In the genomic region with DNA sequence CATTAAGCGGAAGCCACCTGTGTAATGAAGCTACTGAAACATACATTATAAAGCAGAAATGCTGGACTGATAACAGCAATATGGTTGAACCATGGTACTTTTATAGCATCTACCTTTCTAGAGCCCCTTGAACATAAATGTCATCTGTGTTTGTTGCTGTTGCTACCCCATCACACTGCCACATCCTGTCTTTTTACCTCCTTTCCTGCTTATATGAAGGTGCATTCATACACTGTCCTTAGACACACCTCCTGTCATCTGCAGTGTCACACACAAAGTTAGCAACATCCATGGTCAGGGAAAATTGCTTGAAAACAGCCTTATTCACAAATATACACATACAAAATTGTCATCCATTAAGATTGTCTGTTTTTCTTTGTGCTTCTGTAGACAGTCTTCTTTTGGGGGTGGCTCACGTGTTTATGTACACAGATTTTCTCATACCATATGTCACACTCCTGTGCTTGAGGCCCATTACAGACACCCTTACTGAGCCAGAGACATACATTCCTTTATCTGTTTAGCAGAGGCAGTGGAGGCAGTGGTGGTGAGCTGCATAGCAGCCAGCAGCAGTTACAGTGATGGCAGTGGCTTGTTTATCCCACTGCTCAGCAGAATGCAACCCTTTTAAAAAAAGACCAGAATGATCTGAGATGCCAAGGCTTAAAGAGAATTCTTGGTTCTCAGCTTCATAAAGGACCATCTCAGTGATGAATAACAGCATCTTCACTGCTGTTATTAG, we compare ENCODE assay signal across 16 cellular contexts. TPM values are rescaled to one million over a fixed set of nuclear protein-coding genes. Genes with fewer than 3 reads are reported as not detected.
DNase-seq lines count a peak whose midpoint lies in the region; ATAC-seq and TF ChIP-seq lines count a peak whose summit lies in the region.
"Had no signal": no experiment of that assay in that cellular context is flagged by ENCODE, and none has a peak within 500 bp of the region (broad histone marks: within the 10 kb centered on the region; RNA-seq: fewer than 3 reads in every experiment).

No MANE protein-coding gene starts in this region.

- H3F3A ChIP-seq in GM23338 (replicated peaks; ENCODE audit: low read depth), result no peaks in the 10 kb centered on the region

- H4K20me1 ChIP-seq in GM23338 (replicated peaks; ENCODE audit: insufficient read depth), result no peaks in the 10 kb centered on the region; the same call in 1 of the 2 replicates

- no peaks in the 10 kb centered on the region for H3K9me3 Mint-ChIP-seq in activated T-cell treated with anti-CD3 and anti-CD28 coated beads, Interleukin-2, amount 50 U/mL, for 24 hours
- no peaks in the 10 kb centered on the region for H3K9me3 Mint-ChIP-seq in GM23338
- no peaks in the 10 kb centered on the region for H3K9me3 Mint-ChIP-seq in activated CD8-positive, alpha-beta T cell treated with anti-CD3 and anti-CD28 coated beads, Interleukin-2, amount 10 ng/mL, durations not matched to agents 7 days and 5 days (ENCODE audit: insufficient read depth)
- H3K9me3 Mint-ChIP-seq in stimulated activated effector memory CD8-positive, alpha-beta T cell treated with anti-CD3 and anti-CD28 coated beads, Interleukin-12 subunit alpha, Interleukin-12 subunit beta, amount 100 ng/mL, for 72 hours, result no peaks in the 10 kb centered on the region

- no peaks in the 10 kb centered on the region; the same call in 1 of the 2 replicates for H3K79me2 ChIP-seq in GM23338 (replicated peaks; ENCODE audit: insufficient read depth)

- TF ChIP-seq CTCF in GM23338 (conservative IDR thresholded peaks at IDR 0.05; ENCODE audit: low read depth in 2 of 2), result no peak

- peaks cover 6% of the 10 kb centered on the region for H3K36me3 Mint-ChIP-seq in activated T-cell treated with anti-CD3 and anti-CD28 coated beads, Interleukin-2, amount 50 U/mL, for 24 hours (ENCODE audit: low read depth)
- peaks cover 2% of the 10 kb centered on the region; the same call in 1 of the 3 replicates for H3K36me3 Mint-ChIP-seq in GM23338 (ENCODE audit: low read depth)
- H3K36me3 Mint-ChIP-seq in activated CD8-positive, alpha-beta T cell treated with anti-CD3 and anti-CD28 coated beads, Interleukin-2, amount 10 ng/mL, durations not matched to agents 7 days and 5 days (ENCODE audit: low read depth), result no peaks in the 10 kb centered on the region
- H3K36me3 Mint-ChIP-seq in stimulated activated effector memory CD8-positive, alpha-beta T cell treated with anti-CD3 and anti-CD28 coated beads, Interleukin-12 subunit alpha, Interleukin-12 subunit beta, amount 100 ng/mL, for 72 hours, result peaks cover 16% of the 10 kb centered on the region

- no peaks in the 10 kb centered on the region for H3K9me2 ChIP-seq in GM23338 (ENCODE audit: insufficient read depth)
- H3K9me2 ChIP-seq: SK-N-SH had no signal

- peak overlapping the region; percentile 10 for H3K27ac Mint-ChIP-seq in activated T-cell treated with anti-CD3 and anti-CD28 coated beads, Interleukin-2, amount 50 U/mL, for 24 hours
- peak overlapping the region; percentile 18; the same call in 1 of the 2 replicates for H3K27ac Mint-ChIP-seq in GM23338
- peak overlapping the region; percentile 22 for H3K27ac Mint-ChIP-seq in activated CD8-positive, alpha-beta T cell treated with anti-CD3 and anti-CD28 coated beads, Interleukin-2, amount 10 ng/mL, durations not matched to agents 7 days and 5 days
- H3K27ac Mint-ChIP-seq in stimulated activated effector memory CD8-positive, alpha-beta T cell treated with anti-CD3 and anti-CD28 coated beads, Interleukin-12 subunit alpha, Interleukin-12 subunit beta, amount 100 ng/mL, for 72 hours, result peak overlapping the region; percentile 32

- no peak overlapping the region for H3K27ac ChIP-seq in GM23338 (ENCODE audit: low read depth)
- H3K27ac ChIP-seq: A549, C4-2B had no signal

- H3K4me1 ChIP-seq in GM23338 (ENCODE audit: insufficient read depth), result no peaks in the 10 kb centered on the region

- H3K4me2 ChIP-seq in GM23338, result no peak overlapping the region
- H3K4me2 ChIP-seq: A549, SK-N-SH had no signal

- CTCF ChIA-PET in activated CD8-positive, alpha-beta T cell treated with anti-CD3 and anti-CD28 coated beads, Interleukin-2, amount 10 ng/mL, durations not matched to agents 7 days and 5 days (lab: Charles Lee), result interaction anchor here (1.2 to 2.9 kb wide), 4 partner anchors 12 to 145 kb away, joined by 3 to 17 read pairs (median 7); no protein-coding TSS in a partner anchor

- ATAC-seq in GM23338, result peak; percentile 61
- ATAC-seq in activated CD8-positive, alpha-beta T cell treated with anti-CD3 and anti-CD28 coated beads, Interleukin-2, amount 10 ng/mL, durations not matched to agents 7 days and 5 days, result peak; percentile 64
- no peak for ATAC-seq in stimulated activated effector memory CD8-positive, alpha-beta T cell treated with anti-CD3 and anti-CD28 coated beads, Interleukin-12 subunit alpha, Interleukin-12 subunit beta, amount 100 ng/mL, for 72 hours
- no peak for ATAC-seq in GM19324 (IDR thresholded peaks at IDR 0.05; ENCODE audit: low FRiP score, unreplicated experiment)
- ATAC-seq: A549, Panc1, Right ventricle myocardium inferior had no signal

- no peak overlapping the region for H2AFZ ChIP-seq in GM23338

- POLR2A ChIA-PET in activated CD8-positive, alpha-beta T cell treated with anti-CD3 and anti-CD28 coated beads, Interleukin-2, amount 10 ng/mL, durations not matched to agents 7 days and 5 days (lab: Charles Lee), result no interaction called here

- H3K4me1 Mint-ChIP-seq in activated T-cell treated with anti-CD3 and anti-CD28 coated beads, Interleukin-2, amount 50 U/mL, for 24 hours (ENCODE audit: low read depth), result peaks cover 38% of the 10 kb centered on the region
- H3K4me1 Mint-ChIP-seq in GM23338, result peaks cover 6% of the 10 kb centered on the region
- peaks cover 11% of the 10 kb centered on the region for H3K4me1 Mint-ChIP-seq in activated CD8-positive, alpha-beta T cell treated with anti-CD3 and anti-CD28 coated beads, Interleukin-2, amount 10 ng/mL, durations not matched to agents 7 days and 5 days (ENCODE audit: low read depth)
- H3K4me1 Mint-ChIP-seq in stimulated activated effector memory CD8-positive, alpha-beta T cell treated with anti-CD3 and anti-CD28 coated beads, Interleukin-12 subunit alpha, Interleukin-12 subunit beta, amount 100 ng/mL, for 72 hours, result peaks cover 28% of the 10 kb centered on the region

- no peaks in the 10 kb centered on the region for H3K27me3 ChIP-seq in GM23338 (ENCODE audit: insufficient read depth)

- H3K36me3 ChIP-seq in GM23338 (ENCODE audit: insufficient read depth), result peaks cover under 1% of the 10 kb centered on the region; the same call in 1 of the 2 replicates

- DNase-seq in activated T-cell treated with anti-CD3 and anti-CD28 coated beads, Interleukin-2, amount 50 U/mL, for 24 hours, result no peak
- DNase-seq in activated T-cell treated with anti-CD3 and anti-CD28 coated beads for 4 hours, result no peak
- DNase-seq in GM23338 (ENCODE audit: low spot score), result no peak
- peak; percentile 35 for DNase-seq in activated CD8-positive, alpha-beta T cell treated with anti-CD3 and anti-CD28 coated beads, Interleukin-2, amount 10 ng/mL, durations not matched to agents 7 days and 5 days
- DNase-seq in stimulated activated effector memory CD8-positive, alpha-beta T cell treated with anti-CD3 and anti-CD28 coated beads, Interleukin-12 subunit alpha, Interleukin-12 subunit beta, amount 100 ng/mL, for 72 hours (ENCODE audit: low spot score in 2 of 2), result no peak
- no peak for DNase-seq in COR-L47 (lab: John Stamatoyannopoulos, UW)
- DNase-seq in NK-92 (lab: John Stamatoyannopoulos, UW; ENCODE audit: unreplicated experiment), result no peak
- DNase-seq: Calu3, DMS79 treated with DMSO at 0.1 percent for 48 hours, NCI-H2107, SK-N-SH had no signal

- no peak overlapping the region for H3K4me3 Mint-ChIP-seq in activated T-cell treated with anti-CD3 and anti-CD28 coated beads, Interleukin-2, amount 50 U/mL, for 24 hours
- H3K4me3 Mint-ChIP-seq in GM23338, result no peak overlapping the region
- no peak overlapping the region for H3K4me3 Mint-ChIP-seq in activated CD8-positive, alpha-beta T cell treated with anti-CD3 and anti-CD28 coated beads, Interleukin-2, amount 10 ng/mL, durations not matched to agents 7 days and 5 days
- no peak overlapping the region for H3K4me3 Mint-ChIP-seq in stimulated activated effector memory CD8-positive, alpha-beta T cell treated with anti-CD3 and anti-CD28 coated beads, Interleukin-12 subunit alpha, Interleukin-12 subunit beta, amount 100 ng/mL, for 72 hours

- no peak overlapping the region for H3K4me3 ChIP-seq in GM23338
- H3K4me3 ChIP-seq: A549 had no signal

- no peaks in the 10 kb centered on the region for H3K27me3 Mint-ChIP-seq in activated T-cell treated with anti-CD3 and anti-CD28 coated beads, Interleukin-2, amount 50 U/mL, for 24 hours
- H3K27me3 Mint-ChIP-seq in GM23338 (ENCODE audit: insufficient read depth, low read depth, poor library complexity), result no peaks in the 10 kb centered on the region
- H3K27me3 Mint-ChIP-seq in activated CD8-positive, alpha-beta T cell treated with anti-CD3 and anti-CD28 coated beads, Interleukin-2, amount 10 ng/mL, durations not matched to agents 7 days and 5 days (ENCODE audit: low read depth), result no peaks in the 10 kb centered on the region

TF ChIP-seq in GM23338, 12 proteins besides CTCF, POLR2A, EP300 and RAD21 (continues in another document):
- TF ChIP-seq STAT1 (IDR thresholded peaks at IDR 0.05; ENCODE audit: unreplicated experiment) (no peak), EZH2phosphoT487 (IDR thresholded peaks at IDR 0.05; ENCODE audit: unreplicated experiment) (no peak), POLR2AphosphoS5 (IDR thresholded peaks at IDR 0.05; ENCODE audit: low read depth) (no peak)

RNA-seq across cellular contexts. Expression of a gene that starts 25.9 kb away (rescaled TPM):
- 78.4 and 79.9 TPM in 2 replicates for total RNA-seq in GM23338 (2014; rRNA removed; shearing (Covaris generic))
- 63.1 and 66.7 TPM in 2 replicates for polyA plus RNA-seq in GM23338 (2016; fragmentation: Nextera tagmentation; extraction: Ambion mirVana)
- total RNA-seq in activated CD8-positive, alpha-beta T cell treated with anti-CD3 and anti-CD28 coated beads, Interleukin-2, amount 10 ng/mL, durations not matched to agents 7 days and 5 days, result 100 to 1,000 TPM; 121 to 128 TPM

RNA-seq across cellular contexts. Expression of a gene that starts 26.1 kb away (rescaled TPM):
- total RNA-seq in GM23338 (2014; rRNA removed; shearing (Covaris generic)), result 17.4 and 17.8 TPM in 2 replicates
- polyA plus RNA-seq in GM23338 (2016; fragmentation: Nextera tagmentation; extraction: Ambion mirVana), result 175 and 190 TPM in 2 replicates
- 10 to 100 TPM; 21.3 to 22.6 TPM for total RNA-seq in activated CD8-positive, alpha-beta T cell treated with anti-CD3 and anti-CD28 coated beads, Interleukin-2, amount 10 ng/mL, durations not matched to agents 7 days and 5 days

RNA-seq across cellular contexts. Expression of a gene that starts 26.3 kb away (rescaled TPM):
- 47.8 and 64.5 TPM in 2 replicates for total RNA-seq in GM23338 (2014; rRNA removed; shearing (Covaris generic))
- 41.8 and 46.8 TPM in 2 replicates for polyA plus RNA-seq in GM23338 (2016; fragmentation: Nextera tagmentation; extraction: Ambion mirVana)
- 10 to 100 TPM; 43.0 to 44.0 TPM for total RNA-seq in activated CD8-positive, alpha-beta T cell treated with anti-CD3 and anti-CD28 coated beads, Interleukin-2, amount 10 ng/mL, durations not matched to agents 7 days and 5 days

RNA-seq across cellular contexts. Expression of a gene that starts 47.0 kb away (rescaled TPM):
- 1.0 and 1.4 TPM in 2 replicates for total RNA-seq in GM23338 (2014; rRNA removed; shearing (Covaris generic))
- polyA plus RNA-seq in GM23338 (2016; fragmentation: Nextera tagmentation; extraction: Ambion mirVana), result 0.44 and 0.54 TPM in 2 replicates
- total RNA-seq in activated CD8-positive, alpha-beta T cell treated with anti-CD3 and anti-CD28 coated beads, Interleukin-2, amount 10 ng/mL, durations not matched to agents 7 days and 5 days, result under 1 TPM in 1 of 2 experiments, not detected in 1; 0.10 TPM
- total RNA-seq: Right ventricle myocardium inferior had no signal

Comparison
In these comparisons a context has a peak if more than half of its experiments do, and no peak if none do; other contexts are left out.
1. ATAC-seq: peak in GM23338 (single experiment) and activated CD8-positive, alpha-beta T cell treated with anti-CD3 and anti-CD28 coated beads, Interleukin-2, amount 10 ng/mL, durations not matched to agents 7 days and 5 days (single experiment); none in stimulated activated effector memory CD8-positive, alpha-beta T cell treated with anti-CD3 and anti-CD28 coated beads, Interleukin-12 subunit alpha, Interleukin-12 subunit beta, amount 100 ng/mL, for 72 hours (single experiment) and GM19324 (single experiment).
2. Peak in every context shown above with its lines, with median percentiles within 50 percentile points of each other: H3K27ac Mint-ChIP-seq.